9 cellular contexts compared by ENCODE assay signal in the genomic region with DNA sequence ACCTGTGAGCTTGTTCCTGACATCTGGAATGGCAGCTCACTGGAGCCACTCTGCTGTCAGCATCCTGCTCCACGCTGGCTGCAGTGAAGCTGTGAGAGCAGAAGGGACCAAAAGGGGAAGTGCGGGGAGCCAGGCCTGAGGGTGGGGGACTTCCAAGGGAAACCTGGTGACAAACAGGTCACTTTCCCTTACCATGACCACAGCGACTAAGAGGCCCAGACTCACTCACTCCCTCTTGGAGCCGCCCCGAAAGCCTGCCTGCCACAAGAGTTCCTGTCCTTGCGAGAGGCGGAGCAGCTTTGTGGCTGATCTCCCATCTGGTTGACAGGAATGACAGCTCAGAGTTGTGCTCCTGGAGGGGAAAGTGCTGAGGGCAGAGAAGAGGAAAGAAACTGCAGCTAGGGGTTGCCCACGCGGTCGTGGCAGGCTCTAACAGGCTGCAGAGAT.
DNase-seq lines count a peak whose midpoint lies in the region; ATAC-seq and TF ChIP-seq lines count a peak whose summit lies in the region.
"Had no signal": no experiment of that assay in that cellular context is flagged by ENCODE, and none has a peak within 500 bp of the region (broad histone marks: within the 10 kb centered on the region; RNA-seq: fewer than 3 reads in every experiment).

No MANE protein-coding gene starts in this region.

- H3K9me3 Mint-ChIP-seq in progenitor cell of endocrine pancreas (ENCODE audit: low read depth): no peaks in the 10 kb centered on the region

- no peak overlapping the region for H3K4me3 Mint-ChIP-seq in progenitor cell of endocrine pancreas (ENCODE audit: low read depth)

- no peak overlapping the region for H3K27ac Mint-ChIP-seq in progenitor cell of endocrine pancreas

- no peaks in the 10 kb centered on the region for H3K36me3 Mint-ChIP-seq in progenitor cell of endocrine pancreas (ENCODE audit: insufficient read depth)

- peaks cover 2% of the 10 kb centered on the region for H3K4me1 Mint-ChIP-seq in progenitor cell of endocrine pancreas (ENCODE audit: low read depth)

- peak; percentile 43 for DNase-seq in DMS79 treated with DMSO at 0.1 percent for 48 hours (lab: John Stamatoyannopoulos, UW)
- DNase-seq in DMS79 (lab: John Stamatoyannopoulos, UW): no peak
- peak; percentile 48 for DNase-seq in left kidney (ENCODE audit: low read depth, low spot score)
- DNase-seq in NCI-H510A treated with DMSO at 0.1 percent for 48 hours (lab: John Stamatoyannopoulos, UW): no peak
- DNase-seq in HuH-7.5 (ENCODE audit: low spot score): no peak
- no peak for DNase-seq in progenitor cell of endocrine pancreas (ENCODE audit: low spot score, unreplicated experiment)
- DNase-seq: activated CD4-positive, alpha-beta T cell treated with anti-CD3 and anti-CD28 coated beads, Interleukin-2, amount 50 U/mL, for 4 hours had no signal

- ATAC-seq in GM21526 (IDR thresholded peaks at IDR 0.05; ENCODE audit: low FRiP score, unreplicated experiment) (peak; percentile 90), HG03442 (IDR thresholded peaks at IDR 0.05; ENCODE audit: unreplicated experiment) (peak; percentile 94)

- H3K27me3 Mint-ChIP-seq in progenitor cell of endocrine pancreas: peaks cover 22% of the 10 kb centered on the region

- TF ChIP-seq CTCF in progenitor cell of endocrine pancreas (IDR thresholded peaks at IDR 0.05; ENCODE audit: unreplicated experiment): no peak

Comparison
In these comparisons a context has a peak if more than half of its experiments do, and no peak if none do; other contexts are left out.
1. DNase-seq: peak in DMS79 treated with DMSO at 0.1 percent for 48 hours (single experiment) and left kidney (single experiment); none in DMS79 (single experiment), NCI-H510A treated with DMSO at 0.1 percent for 48 hours (single experiment), HuH-7.5 (single experiment) and progenitor cell of endocrine pancreas (single experiment).